8 cellular contexts compared by ENCODE assay signal in genomic region chr17:58531661-58532554, GRCh38. TPM values are rescaled to one million over a fixed set of nuclear protein-coding genes. Genes with fewer than 3 reads are reported as not detected.
DNase-seq lines count a peak whose midpoint lies in the region; ATAC-seq and TF ChIP-seq lines count a peak whose summit lies in the region.

No MANE protein-coding gene starts in this region.

- H3K27ac ChIP-seq in ectodermal cell (ENCODE audit: insufficient read depth, low read depth, low read length, poor library complexity, severe bottlenecking) (no peak overlapping the region), lower lobe of right lung (peak overlapping the region; percentile 67)

- H3K36me3 ChIP-seq in ectodermal cell (ENCODE audit: control insufficient read depth, insufficient read depth, low read length) = no peaks in the 10 kb centered on the region
- H3K36me3 ChIP-seq in lower lobe of right lung = no peaks in the 10 kb centered on the region

- H3K27ac Mint-ChIP-seq in activated CD4-positive, alpha-beta memory T cell treated with anti-CD3 and anti-CD28 coated beads for 36 hours = no peak overlapping the region

- 1 to 2% methylated on average over 82 of the region's 82 CpGs for WGBS in ectodermal cell, 2 experiments

- no peak for TF ChIP-seq CTCF in lower lobe of right lung (IDR thresholded peaks at IDR 0.05)

- POLR2A ChIA-PET in activated CD4-positive, alpha-beta memory T cell treated with anti-CD3 and anti-CD28 coated beads for 36 hours (lab: Charles Lee) = interaction anchor here (3.8 kb wide), 1 partner anchor 99 kb away, joined by 22 read pairs; no protein-coding TSS in a partner anchor

- no peaks in the 10 kb centered on the region for H3K9me3 Mint-ChIP-seq in activated CD4-positive, alpha-beta memory T cell treated with anti-CD3 and anti-CD28 coated beads for 36 hours

- peak; percentile 87 to 90 for ATAC-seq in lower lobe of right lung

- no peaks in the 10 kb centered on the region for H3K9me3 ChIP-seq in ectodermal cell (ENCODE audit: control insufficient read depth, low read length)
- no peaks in the 10 kb centered on the region for H3K9me3 ChIP-seq in lower lobe of right lung

- DNase-seq in NCI-H82 (lab: John Stamatoyannopoulos, UW) (peak; percentile 79), NCI-H82 treated with DMSO at 0.1 percent for 48 hours (lab: John Stamatoyannopoulos, UW; ENCODE audit: unreplicated experiment) (no peak), NCI-H128 (lab: John Stamatoyannopoulos, UW; ENCODE audit: unreplicated experiment) (peak; percentile 5), lower lobe of right lung (peak; percentile 75), NOMO-1 treated with DMSO at 0.1 percent for 48 hours (lab: John Stamatoyannopoulos, UW; ENCODE audit: unreplicated experiment) (no peak)
- peak; percentile 67 for DNase-seq in activated CD4-positive, alpha-beta memory T cell treated with anti-CD3 and anti-CD28 coated beads for 36 hours
- peak; percentile 38 to 51 (median 48) for DNase-seq in stimulated activated CD4-positive, alpha-beta T cell treated with anti-CD3 and anti-CD28 coated beads, TNF-alpha, amount 100 ng/mL, for 4 hours (ENCODE audit: low read depth in 3 of 3)

- H3K4me3 Mint-ChIP-seq in activated CD4-positive, alpha-beta memory T cell treated with anti-CD3 and anti-CD28 coated beads for 36 hours = peak overlapping the region; percentile 40

- H3K4me1 ChIP-seq in ectodermal cell (ENCODE audit: control insufficient read depth, insufficient read depth, low read length) (peaks cover 33% of the 10 kb centered on the region), lower lobe of right lung (peaks cover 32% of the 10 kb centered on the region)

- intact Hi-C loops in activated CD4-positive, alpha-beta memory T cell treated with anti-CD3 and anti-CD28 coated beads for 36 hours (cut with micrococcal nuclease) = no loop called here
- intact Hi-C loops in lower lobe of right lung (cut with DNase I) = no loop called here

- no peaks in the 10 kb centered on the region for H3K36me3 Mint-ChIP-seq in activated CD4-positive, alpha-beta memory T cell treated with anti-CD3 and anti-CD28 coated beads for 36 hours

- H3K27me3 ChIP-seq in ectodermal cell (ENCODE audit: control insufficient read depth, insufficient read depth, low read length, poor library complexity, severe bottlenecking) (peaks cover 22% of the 10 kb centered on the region), lower lobe of right lung (ENCODE audit: low read depth) (no peaks in the 10 kb centered on the region)

- peaks cover 3% of the 10 kb centered on the region for H3K4me1 Mint-ChIP-seq in activated CD4-positive, alpha-beta memory T cell treated with anti-CD3 and anti-CD28 coated beads for 36 hours (ENCODE audit: low read depth)

- CTCF ChIA-PET in activated CD4-positive, alpha-beta memory T cell treated with anti-CD3 and anti-CD28 coated beads for 36 hours (lab: Charles Lee) = interaction anchor here (0.7 to 1.6 kb wide), 2 partner anchors 10 to 46 kb away, joined by 4 to 7 read pairs; no protein-coding TSS in a partner anchor

- peaks cover 11% of the 10 kb centered on the region for H3K27me3 Mint-ChIP-seq in activated CD4-positive, alpha-beta memory T cell treated with anti-CD3 and anti-CD28 coated beads for 36 hours

- H3K4me3 ChIP-seq in ectodermal cell (ENCODE audit: insufficient read depth, low read depth, low read length) = peak overlapping the region; percentile 55
- peak overlapping the region; percentile 61 for H3K4me3 ChIP-seq in lower lobe of right lung

RNA-seq across cellular contexts. Expression of gene MTMR4, which starts 17.5 kb away (rescaled TPM):
- 10 to 100 TPM; 61.6 to 66.5 TPM for total RNA-seq in activated CD4-positive, alpha-beta memory T cell treated with anti-CD3 and anti-CD28 coated beads for 36 hours
- polyA plus RNA-seq in ectodermal cell (2013, experiment 1 of 4) = 30.2 TPM
- polyA plus RNA-seq in ectodermal cell (2013, experiment 2 of 4) = 31.9 TPM
- polyA plus RNA-seq in ectodermal cell (2013, experiment 3 of 4) = 24.6 TPM
- polyA plus RNA-seq in ectodermal cell (2013, experiment 4 of 4) = 26.9 TPM
- total RNA-seq in lower lobe of right lung = 37.3 TPM

RNA-seq across cellular contexts. Expression of gene HSF5, which starts 43.7 kb away (rescaled TPM):
- 1 to 10 TPM; 2.9 to 3.0 TPM for total RNA-seq in activated CD4-positive, alpha-beta memory T cell treated with anti-CD3 and anti-CD28 coated beads for 36 hours
- not detected for polyA plus RNA-seq in ectodermal cell (2013, experiment 1 of 4)
- not detected for polyA plus RNA-seq in ectodermal cell (2013, experiment 2 of 4)
- polyA plus RNA-seq in ectodermal cell (2013, experiment 3 of 4) = not detected
- not detected for polyA plus RNA-seq in ectodermal cell (2013, experiment 4 of 4)
- total RNA-seq in lower lobe of right lung = 0.32 TPM

Comparison
In these comparisons a context has a peak if more than half of its experiments do, and no peak if none do; other contexts are left out.
1. DNase-seq: peak in NCI-H82 (single experiment), NCI-H128 (single experiment), activated CD4-positive, alpha-beta memory T cell treated with anti-CD3 and anti-CD28 coated beads for 36 hours (single experiment), lower lobe of right lung (single experiment) and stimulated activated CD4-positive, alpha-beta T cell treated with anti-CD3 and anti-CD28 coated beads, TNF-alpha, amount 100 ng/mL, for 4 hours (3 of 3); none in NCI-H82 treated with DMSO at 0.1 percent for 48 hours (single experiment) and NOMO-1 treated with DMSO at 0.1 percent for 48 hours (single experiment).